9 cellular contexts compared by ENCODE assay signal in the genomic region with DNA sequence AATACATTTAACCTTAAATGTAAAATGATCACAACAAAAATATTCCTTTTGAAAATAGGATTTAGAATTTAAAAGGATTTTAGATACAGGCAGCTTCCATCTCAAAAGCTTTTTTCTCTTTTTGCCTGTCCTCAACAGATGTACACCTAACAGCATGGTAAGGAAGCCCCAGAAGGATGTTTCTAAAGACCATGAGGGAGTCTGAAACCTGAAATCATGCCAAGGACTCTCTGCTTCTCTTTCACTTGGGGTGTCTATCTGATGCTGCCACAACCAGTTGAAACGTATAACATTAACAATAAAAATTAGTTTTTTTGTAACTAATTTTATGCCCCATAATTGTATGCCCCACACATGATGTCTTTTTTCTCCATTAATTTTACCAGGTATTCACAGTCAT. TPM values are rescaled to one million over a fixed set of nuclear protein-coding genes. Genes with fewer than 3 reads are reported as not detected.
DNase-seq lines count a peak whose midpoint lies in the region; ATAC-seq lines count a peak whose summit lies in the region.
"Had no signal": no experiment of that assay in that cellular context is flagged by ENCODE, and none has a peak within 500 bp of the region (broad histone marks: within the 10 kb centered on the region; RNA-seq: fewer than 3 reads in every experiment).

No MANE protein-coding gene starts in this region.

- peaks cover 5% of the 10 kb centered on the region for H3K36me3 ChIP-seq in mesodermal cell (ENCODE audit: control insufficient read depth, insufficient read depth, low read length)

- intact Hi-C loops in sciatic nerve (cut with DNase I): no loop called here

- H3K4me1 ChIP-seq in mesodermal cell (ENCODE audit: control insufficient read depth, insufficient read depth, low read length, poor library complexity, severe bottlenecking): peaks cover 12% of the 10 kb centered on the region
- H3K4me1 ChIP-seq: parathyroid adenoma had no signal

- no CpG with 5 or more reads among the region's 1 CpG for WGBS in mesodermal cell (ENCODE audit: insufficient coverage in 2 of 2), 2 experiments

- H3K27ac ChIP-seq in mesodermal cell (ENCODE audit: low read depth, low read length, severe bottlenecking): peak overlapping the region; percentile 38
- H3K27ac ChIP-seq: parathyroid adenoma had no signal

- DNase-seq in RPMI8226: peak; percentile 25
- DNase-seq in effector CD8-positive, alpha-beta T cell (lab: John Stamatoyannopoulos, UW): no peak
- DNase-seq in activated CD4-positive, alpha-beta T cell treated with anti-CD3 and anti-CD28 coated beads for 4 hours: no peak
- no peak for DNase-seq in nucleus accumbens (lab: John Stamatoyannopoulos, UW)
- no peak for DNase-seq in sciatic nerve (ENCODE audit: low spot score)

- H3K9me3 ChIP-seq in mesodermal cell (ENCODE audit: control insufficient read depth, low read length): no peaks in the 10 kb centered on the region

- ATAC-seq in GM19023 (IDR thresholded peaks at IDR 0.05; ENCODE audit: unreplicated experiment) (peak; percentile 43), HG02642 (IDR thresholded peaks at IDR 0.05; ENCODE audit: poor library complexity, unreplicated experiment) (peak; percentile 66), sciatic nerve (no peak)

- no peak overlapping the region for H3K4me3 ChIP-seq in mesodermal cell (ENCODE audit: extremely low read depth, insufficient read depth, low read length, poor library complexity, severe bottlenecking)

RNA-seq across cellular contexts. Expression of gene ZNF281, which starts 5.4 kb away (rescaled TPM):
- 27.1 TPM for polyA plus RNA-seq in mesodermal cell (2013, experiment 1 of 2)
- 28.1 TPM for polyA plus RNA-seq in mesodermal cell (2013, experiment 2 of 2)
- total RNA-seq in sciatic nerve: 16.1 TPM
